In the genomic region with DNA sequence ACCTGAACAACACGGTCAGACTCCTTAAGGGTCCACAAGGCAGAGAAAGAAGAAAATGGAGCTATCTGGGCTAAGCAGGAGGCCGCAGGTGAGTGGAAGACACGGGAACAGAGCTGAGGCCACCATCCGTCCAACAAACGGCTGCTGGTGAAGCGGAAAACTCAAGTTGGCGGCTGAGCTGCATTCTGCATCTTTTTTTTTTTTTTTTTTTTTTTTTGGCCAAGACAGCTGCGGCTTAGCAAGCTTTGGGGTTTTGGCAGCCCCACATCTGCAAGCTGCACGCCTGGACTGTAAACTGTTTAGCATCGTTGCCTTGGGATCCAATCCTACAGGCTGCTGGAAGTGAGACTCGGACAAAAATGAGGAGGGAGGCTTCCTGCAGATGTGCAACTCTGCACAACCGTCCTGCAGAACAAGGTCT, we compare ENCODE assay signal across 19 cellular contexts. TPM values are rescaled to one million over a fixed set of nuclear protein-coding genes. Genes with fewer than 3 reads are reported as not detected.
DNase-seq lines count a peak whose midpoint lies in the region; ATAC-seq and TF ChIP-seq lines count a peak whose summit lies in the region.
"Had no signal": no experiment of that assay in that cellular context is flagged by ENCODE, and none has a peak within 500 bp of the region (broad histone marks: within the 10 kb centered on the region; RNA-seq: fewer than 3 reads in every experiment).

No MANE protein-coding gene starts in this region.

- H3K79me1 ChIP-seq in neuronal stem cell (ENCODE audit: low read depth, low read length), result no peaks in the 10 kb centered on the region

- no peaks in the 10 kb centered on the region for H4K20me1 ChIP-seq in DND-41 (ENCODE audit: insufficient read depth, low read length)
- H4K20me1 ChIP-seq: BLaER1 had no signal

- no peak overlapping the region for H2BK15ac ChIP-seq in neuronal stem cell (ENCODE audit: low read length)

- intact Hi-C loops in ascending aorta (cut with DNase I), result no loop called here

- peak overlapping the region; percentile 29 for H3K18ac ChIP-seq in neuronal stem cell (ENCODE audit: low read length)

- no peaks in the 10 kb centered on the region for H3K9me3 Mint-ChIP-seq in T-helper 1 cell treated with Interleukin-12 subunit alpha and Interleukin-12 subunit beta and Interleukin-4 antibody, amounts not matched to agents 30 μg/mL and 1 μg/mL, for 36 hours
- H3K9me3 Mint-ChIP-seq in mesothelial cell of epicardium, result no peaks in the 10 kb centered on the region
- H3K9me3 Mint-ChIP-seq: activated CD4-positive, alpha-beta memory T cell treated with anti-CD3 and anti-CD28 coated beads for 36 hours; endodermal cell; nephron had no signal

- no peak overlapping the region for H3K23ac ChIP-seq in neuronal stem cell (ENCODE audit: low read depth, low read length, poor library complexity)

- H4K91ac ChIP-seq in neuronal stem cell (ENCODE audit: low read depth, low read length, poor library complexity), result no peak overlapping the region

- H3K36me3 ChIP-seq in DND-41 (ENCODE audit: insufficient read depth, low read length) (peaks cover 24% of the 10 kb centered on the region), neuronal stem cell (replicated peaks in 1 of 2; ENCODE audit: control insufficient read depth in 2 of 2, insufficient read depth in 2 of 2, low read length in 2 of 2) (no peaks in the 10 kb centered on the region), ascending aorta (no peaks in the 10 kb centered on the region)
- H3K36me3 ChIP-seq: tibial artery had no signal

- no peaks in the 10 kb centered on the region for H3K27me3 Mint-ChIP-seq in T-helper 1 cell treated with Interleukin-12 subunit alpha and Interleukin-12 subunit beta and Interleukin-4 antibody, amounts not matched to agents 30 μg/mL and 1 μg/mL, for 36 hours (ENCODE audit: low read depth)
- peaks cover 8% of the 10 kb centered on the region for H3K27me3 Mint-ChIP-seq in mesothelial cell of epicardium (ENCODE audit: low read depth)
- H3K27me3 Mint-ChIP-seq: activated CD4-positive, alpha-beta memory T cell treated with anti-CD3 and anti-CD28 coated beads for 36 hours had no signal

- H2BK120ac ChIP-seq in neuronal stem cell (ENCODE audit: low read depth, low read length), result no peak overlapping the region

- no peaks in the 10 kb centered on the region for H3K9me3 ChIP-seq in DND-41 (ENCODE audit: insufficient read depth, low read length, severe bottlenecking)
- H3K9me3 ChIP-seq in neuronal stem cell (replicated peaks in 1 of 2; ENCODE audit: control insufficient read depth in 2 of 2, insufficient read depth in 1 of 2, low read depth in 1 of 2, low read length in 2 of 2), result no peaks in the 10 kb centered on the region
- no peaks in the 10 kb centered on the region for H3K9me3 ChIP-seq in ascending aorta
- H3K9me3 ChIP-seq: BLaER1, tibial artery had no signal

- H4K8ac ChIP-seq in neuronal stem cell (ENCODE audit: low read depth, low read length), result no peak overlapping the region

- H2AK5ac ChIP-seq in neuronal stem cell (ENCODE audit: low read depth, low read length), result no peak overlapping the region

- H3K14ac ChIP-seq in neuronal stem cell (ENCODE audit: low read length), result no peak overlapping the region

- peaks cover 36% of the 10 kb centered on the region for H3K4me1 ChIP-seq in DND-41 (ENCODE audit: insufficient read depth, low read length)
- peaks cover 5 to 6% of the 10 kb centered on the region in 2 donors for H3K4me1 ChIP-seq in neuronal stem cell (ENCODE audit: control insufficient read depth in 2 of 2, insufficient read depth in 1 of 2, low read depth in 1 of 2, low read length in 2 of 2)
- H3K4me1 ChIP-seq in ascending aorta, result peaks cover 0 to 1% of the 10 kb centered on the region in 2 donors

- ATAC-seq in DND-41 (ENCODE audit: insufficient read depth, low read depth) (no peak), HG02981 (IDR thresholded peaks at IDR 0.05; ENCODE audit: unreplicated experiment) (no peak)

- H3K4me3 ChIP-seq in DND-41 (ENCODE audit: low read depth in 1 of 2, low read length in 2 of 2) (no peak overlapping the region), neuronal stem cell (ENCODE audit: low read length in 2 of 2) (no peak overlapping the region), ascending aorta (no peak overlapping the region)
- H3K4me3 ChIP-seq: BLaER1, hepatocyte, tibial artery had no signal

- TF ChIP-seq CTCF in DND-41 (IDR thresholded peaks at IDR 0.05; ENCODE audit: borderline replicate concordance, extremely low read depth, low read length, poor library complexity, severe bottlenecking) (no peak), mesothelial cell of epicardium (IDR thresholded peaks at IDR 0.05; ENCODE audit: unreplicated experiment) (no peak), ascending aorta (IDR thresholded peaks at IDR 0.05) (no peak)

- H3K27me3 ChIP-seq in DND-41 (ENCODE audit: insufficient read depth, low read length, poor library complexity) (no peaks in the 10 kb centered on the region), neuronal stem cell (ENCODE audit: control insufficient read depth in 3 of 3, insufficient read depth in 3 of 3, low read depth in 1 of 3, low read length in 3 of 3) (no peaks in the 10 kb centered on the region), ascending aorta (no peaks in the 10 kb centered on the region)
- H3K27me3 ChIP-seq: BLaER1, hepatocyte, tibial artery had no signal

- H2BK5ac ChIP-seq in neuronal stem cell (ENCODE audit: low read length), result no peak overlapping the region

- H3K36me3 Mint-ChIP-seq in T-helper 1 cell treated with Interleukin-12 subunit alpha and Interleukin-12 subunit beta and Interleukin-4 antibody, amounts not matched to agents 30 μg/mL and 1 μg/mL, for 36 hours (ENCODE audit: low read depth), result peaks cover 56% of the 10 kb centered on the region
- H3K36me3 Mint-ChIP-seq in mesothelial cell of epicardium, result peaks cover 2% of the 10 kb centered on the region

- no peak overlapping the region for H3K9ac ChIP-seq in DND-41 (ENCODE audit: low read depth, low read length)
- no peak overlapping the region for H3K9ac ChIP-seq in neuronal stem cell (ENCODE audit: low read depth, low read length, poor library complexity)
- H3K9ac ChIP-seq: BLaER1 had no signal

- H2AFZ ChIP-seq in DND-41 (ENCODE audit: low read depth, low read length) (no peak overlapping the region), neuronal stem cell (ENCODE audit: low read length) (no peak overlapping the region)
- H2AFZ ChIP-seq: hepatocyte had no signal

- no peak overlapping the region for H2BK12ac ChIP-seq in neuronal stem cell (ENCODE audit: low read length)

- peaks cover 3% of the 10 kb centered on the region; the same call in 1 of the 2 replicates for H3K79me2 ChIP-seq in DND-41 (ENCODE audit: insufficient read depth, low read length)
- H3K79me2 ChIP-seq: hepatocyte had no signal

- peaks cover 47% of the 10 kb centered on the region for H3K4me1 Mint-ChIP-seq in T-helper 1 cell treated with Interleukin-12 subunit alpha and Interleukin-12 subunit beta and Interleukin-4 antibody, amounts not matched to agents 30 μg/mL and 1 μg/mL, for 36 hours (ENCODE audit: low read depth)
- H3K4me1 Mint-ChIP-seq in mesothelial cell of epicardium, result peaks cover 7% of the 10 kb centered on the region

- peak overlapping the region; percentile 26 for H3K27ac Mint-ChIP-seq in T-helper 1 cell treated with Interleukin-12 subunit alpha and Interleukin-12 subunit beta and Interleukin-4 antibody, amounts not matched to agents 30 μg/mL and 1 μg/mL, for 36 hours
- no peak overlapping the region for H3K27ac Mint-ChIP-seq in mesothelial cell of epicardium
- H3K27ac Mint-ChIP-seq: endodermal cell had no signal

- no peak overlapping the region for H3K4ac ChIP-seq in neuronal stem cell (ENCODE audit: low read length)

- H3K4me3 Mint-ChIP-seq in T-helper 1 cell treated with Interleukin-12 subunit alpha and Interleukin-12 subunit beta and Interleukin-4 antibody, amounts not matched to agents 30 μg/mL and 1 μg/mL, for 36 hours, result no peak overlapping the region
- no peak overlapping the region for H3K4me3 Mint-ChIP-seq in mesothelial cell of epicardium
- H3K4me3 Mint-ChIP-seq: activated CD4-positive, alpha-beta memory T cell treated with anti-CD3 and anti-CD28 coated beads for 36 hours; endodermal cell; nephron had no signal

- WGBS in neuronal stem cell (ENCODE audit: extremely low coverage in 2 of 2, insufficient read length in 2 of 2, insufficient replicate concordance in 1 of 2), 2 donors, result no CpG with 5 or more reads among the region's 12 CpGs

- H3K27ac ChIP-seq in DND-41 (ENCODE audit: low read length) (peak overlapping the region; percentile 36; the same call in 1 of the 2 replicates), neuronal stem cell (replicated peaks; ENCODE audit: low read length) (no peak overlapping the region), ascending aorta (no peak overlapping the region)
- H3K27ac ChIP-seq: BLaER1, hepatocyte, tibial artery had no signal

- no peak for DNase-seq in T-helper 1 cell
- no peak for DNase-seq in DND-41
- peak; percentile 4 for DNase-seq in effector CD8-positive, alpha-beta T cell (lab: John Stamatoyannopoulos, UW)
- no peak for DNase-seq in neuronal stem cell (ENCODE audit: low spot score)
- DNase-seq in mesothelial cell of epicardium (ENCODE audit: low spot score in 2 of 2, unreplicated experiment in 2 of 2), result no peak
- DNase-seq in ascending aorta (ENCODE audit: low spot score in 2 of 2), result no peak
- DNase-seq: 8988T; activated CD4-positive, alpha-beta memory T cell treated with anti-CD3 and anti-CD28 coated beads for 36 hours; DMS153; endodermal cell; NCI-H1436; NCI-H345; stimulated activated CD4-positive, alpha-beta T cell treated with anti-CD3 and anti-CD28 coated beads, Interleukin-12 subunit alpha, Interleukin-12 subunit beta, amount 100 ng/mL, for 4 hours; tibial artery had no signal

- no peak overlapping the region for H3K4me2 ChIP-seq in DND-41 (ENCODE audit: insufficient read depth, low read length)
- no peak overlapping the region for H3K4me2 ChIP-seq in neuronal stem cell (ENCODE audit: insufficient read depth, low read length, poor library complexity, severe bottlenecking)
- H3K4me2 ChIP-seq: BLaER1, hepatocyte had no signal

RNA-seq across cellular contexts. Expression of gene RGS10, which starts 37.4 kb away (rescaled TPM):
- polyA plus RNA-seq in neuronal stem cell (2013, experiment 1 of 2), result 32.6 TPM
- 34.6 TPM for polyA plus RNA-seq in neuronal stem cell (2013, experiment 2 of 2)
- total RNA-seq in mesothelial cell of epicardium (15.4 to 17.4 TPM (median 16.7 TPM) in 3 replicates), ascending aorta (42.9 TPM)
